Comparison of ENCODE assay signal across 2 cellular contexts in genomic region chr10:13685885-13686284, GRCh38.
TF ChIP-seq lines count a peak whose summit lies in the region.

No MANE protein-coding gene starts in this region.

TF ChIP-seq in liver, 16 proteins besides CTCF, POLR2A, EP300 and RAD21 (continued from another document):
- no peak for TF ChIP-seq REST (IDR thresholded peaks at IDR 0.05)
- TF ChIP-seq, protein P1, sequence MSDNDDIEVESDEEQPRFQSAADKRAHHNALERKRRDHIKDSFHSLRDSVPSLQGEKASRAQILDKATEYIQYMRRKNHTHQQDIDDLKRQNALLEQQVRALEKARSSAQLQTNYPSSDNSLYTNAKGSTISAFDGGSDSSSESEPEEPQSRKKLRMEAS (IDR thresholded peaks at IDR 0.05) = no peak

TF ChIP-seq in HepG2, 621 proteins besides CTCF, POLR2A, EP300 and RAD21 (continued from another document):
- TF ChIP-seq, protein P2, sequence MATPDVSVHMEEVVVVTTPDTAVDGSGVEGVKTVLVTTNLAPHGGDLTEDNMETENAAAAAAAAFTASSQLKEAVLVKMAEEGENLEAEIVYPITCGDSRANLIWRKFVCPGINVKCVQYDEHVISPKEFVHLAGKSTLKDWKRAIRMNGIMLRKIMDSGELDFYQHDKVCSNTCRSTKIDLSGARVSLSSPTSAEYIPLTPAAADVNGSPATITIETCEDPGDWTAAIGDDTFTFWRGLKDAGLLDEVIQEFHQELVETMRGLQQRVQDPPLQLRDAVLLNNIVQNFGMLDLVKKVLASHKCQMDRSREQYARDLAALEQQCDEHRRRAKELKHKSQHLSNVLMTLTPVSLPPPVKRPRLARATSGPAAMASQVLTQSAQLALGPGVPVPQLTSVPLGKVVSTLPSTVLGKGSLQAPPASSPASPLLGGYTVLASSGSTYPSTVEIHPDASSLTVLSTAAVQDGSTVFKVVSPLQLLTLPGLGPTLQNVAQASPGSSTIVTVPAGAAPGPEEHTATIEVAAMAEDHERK (CRISPR knock-in tag; IDR thresholded peaks at IDR 0.05; ENCODE audit: low read depth) = no peak
- TF ChIP-seq TP53 (CRISPR knock-in tag; conservative IDR thresholded peaks at IDR 0.05) = no peak
- TF ChIP-seq ZXDC (CRISPR knock-in tag; IDR thresholded peaks at IDR 0.05) = no peak
